ENCODE assay signal across 18 cellular contexts in genomic region chr4:138595171-138595570, GRCh38.
DNase-seq lines count a peak whose midpoint lies in the region; ATAC-seq, FAIRE-seq and TF ChIP-seq lines count a peak whose summit lies in the region.
"Had no signal": no experiment of that assay in that cellular context is flagged by ENCODE, and none has a peak within 500 bp of the region (broad histone marks: within the 10 kb centered on the region; RNA-seq: fewer than 3 reads in every experiment).

No MANE protein-coding gene starts in this region.

- no peaks in the 10 kb centered on the region for H3F3A ChIP-seq in smooth muscle cell (ENCODE audit: low read depth)

- no peaks in the 10 kb centered on the region for H4K20me1 ChIP-seq in smooth muscle cell (ENCODE audit: low read depth)

- intact Hi-C loops in ascending aorta (cut with DNase I), result no loop called here
- intact Hi-C loops in activated T-helper 1 cell treated with anti-CD3 and anti-CD28 coated beads, Interleukin-12 subunit alpha, Interleukin-12 subunit beta, Interleukin-2, Interleukin-4 antibody, amounts not matched to agents 30 ng/mL and 10 ng/mL and 1 ng/mL, durations not matched to agents 14 hours and 24 hours and 36 hours (cut with micrococcal nuclease), result no loop called here

- peak overlapping the region; percentile 13 to 56 for H3K27ac ChIP-seq in ascending aorta
- H3K27ac ChIP-seq in subcutaneous abdominal adipose tissue (ENCODE audit: low read depth, low read length), result peak overlapping the region; percentile 84
- no peak overlapping the region for H3K27ac ChIP-seq in smooth muscle cell (ENCODE audit: low read depth)
- H3K27ac ChIP-seq: A549 had no signal

- H3K4me3 ChIP-seq in ascending aorta (no peak overlapping the region), subcutaneous abdominal adipose tissue (ENCODE audit: low read depth in 1 of 5, low read length in 5 of 5) (no peak overlapping the region), smooth muscle cell (no peak overlapping the region)
- H3K4me3 ChIP-seq: A549 had no signal

- ATAC-seq in GM18868 (IDR thresholded peaks at IDR 0.05; ENCODE audit: unreplicated experiment), result peak; percentile 49
- ATAC-seq: A549, HepG2 had no signal

- no peaks in the 10 kb centered on the region for H3K27me3 Mint-ChIP-seq in activated T-helper 1 cell treated with anti-CD3 and anti-CD28 coated beads, Interleukin-12 subunit alpha, Interleukin-12 subunit beta, Interleukin-2, Interleukin-4 antibody, amounts not matched to agents 30 ng/mL and 10 ng/mL and 1 ng/mL, durations not matched to agents 14 hours and 24 hours and 36 hours (ENCODE audit: insufficient read depth)

- no peak overlapping the region for H3K4me3 Mint-ChIP-seq in activated T-helper 1 cell treated with anti-CD3 and anti-CD28 coated beads, Interleukin-12 subunit alpha, Interleukin-12 subunit beta, Interleukin-2, Interleukin-4 antibody, amounts not matched to agents 30 ng/mL and 10 ng/mL and 1 ng/mL, durations not matched to agents 14 hours and 24 hours and 36 hours
- H3K4me3 Mint-ChIP-seq: CD8-positive, alpha-beta memory T cell; H9 had no signal

- no peaks in the 10 kb centered on the region for H3K36me3 Mint-ChIP-seq in activated T-helper 1 cell treated with anti-CD3 and anti-CD28 coated beads, Interleukin-12 subunit alpha, Interleukin-12 subunit beta, Interleukin-2, Interleukin-4 antibody, amounts not matched to agents 30 ng/mL and 10 ng/mL and 1 ng/mL, durations not matched to agents 14 hours and 24 hours and 36 hours (ENCODE audit: low read depth)
- H3K36me3 Mint-ChIP-seq: CD8-positive, alpha-beta memory T cell had no signal

- H3K4me1 ChIP-seq in ascending aorta, result peaks cover 2 to 19% of the 10 kb centered on the region in 2 donors
- H3K4me1 ChIP-seq in subcutaneous abdominal adipose tissue (ENCODE audit: control insufficient read depth in 5 of 5, insufficient read depth in 5 of 5, low read length in 5 of 5), result peaks cover 8 to 46% (median 38%) of the 10 kb centered on the region in 5 donors
- peaks cover 6% of the 10 kb centered on the region for H3K4me1 ChIP-seq in smooth muscle cell (ENCODE audit: low read depth)
- H3K4me1 ChIP-seq: A549, Caco-2 had no signal

- H3K36me3 ChIP-seq in ascending aorta (no peaks in the 10 kb centered on the region), subcutaneous abdominal adipose tissue (ENCODE audit: control insufficient read depth in 5 of 5, insufficient read depth in 5 of 5, low read length in 5 of 5) (no peaks in the 10 kb centered on the region), smooth muscle cell (ENCODE audit: low read depth) (no peaks in the 10 kb centered on the region)
- H3K36me3 ChIP-seq: BE2C had no signal

- no peaks in the 10 kb centered on the region for H3K4me1 Mint-ChIP-seq in activated T-helper 1 cell treated with anti-CD3 and anti-CD28 coated beads, Interleukin-12 subunit alpha, Interleukin-12 subunit beta, Interleukin-2, Interleukin-4 antibody, amounts not matched to agents 30 ng/mL and 10 ng/mL and 1 ng/mL, durations not matched to agents 14 hours and 24 hours and 36 hours (ENCODE audit: low read depth)
- H3K4me1 Mint-ChIP-seq: CD8-positive, alpha-beta memory T cell had no signal

- no peak overlapping the region for H2AFZ ChIP-seq in smooth muscle cell (ENCODE audit: low read depth)

- no peak overlapping the region for H3K27ac Mint-ChIP-seq in activated T-helper 1 cell treated with anti-CD3 and anti-CD28 coated beads, Interleukin-12 subunit alpha, Interleukin-12 subunit beta, Interleukin-2, Interleukin-4 antibody, amounts not matched to agents 30 ng/mL and 10 ng/mL and 1 ng/mL, durations not matched to agents 14 hours and 24 hours and 36 hours
- H3K27ac Mint-ChIP-seq: CD8-positive, alpha-beta memory T cell; H9 had no signal

- H3K9ac ChIP-seq in subcutaneous abdominal adipose tissue (ENCODE audit: low read length in 5 of 5) (no peak overlapping the region), smooth muscle cell (ENCODE audit: low read depth) (no peak overlapping the region)

- H3K9me3 ChIP-seq in ascending aorta, result no peaks in the 10 kb centered on the region
- H3K9me3 ChIP-seq in subcutaneous abdominal adipose tissue (ENCODE audit: control insufficient read depth in 5 of 5, low read length in 5 of 5), result no peaks in the 10 kb centered on the region
- H3K9me3 ChIP-seq in smooth muscle cell (replicated peaks; ENCODE audit: low read depth), result no peaks in the 10 kb centered on the region
- H3K9me3 ChIP-seq: A549, BE2C, Caco-2 had no signal

- 89% methylated on average over 2 of the region's 2 CpGs for WGBS in smooth muscle cell (ENCODE audit: low lambda C conversion rate)

- DNase-seq in NAMALWA (ENCODE audit: low spot score) (peak; percentile 37), ascending aorta (ENCODE audit: low spot score in 2 of 2) (no peak), RCC 7860 (ENCODE audit: low spot score) (no peak), islet precursor cell (no peak), smooth muscle cell (lab: John Stamatoyannopoulos, UW; ENCODE audit: unreplicated experiment) (no peak)
- no peak for DNase-seq in activated T-helper 1 cell treated with anti-CD3 and anti-CD28 coated beads, Interleukin-12 subunit alpha, Interleukin-12 subunit beta, Interleukin-2, Interleukin-4 antibody, amounts not matched to agents 30 ng/mL and 10 ng/mL and 1 ng/mL, durations not matched to agents 14 hours and 24 hours and 36 hours (ENCODE audit: low spot score)
- DNase-seq: BE2C; Caco-2; CD8-positive, alpha-beta memory T cell; DMS53; GF-D8; GOT3; H9 had no signal

- no peak overlapping the region for H3K4me2 ChIP-seq in smooth muscle cell
- H3K4me2 ChIP-seq: A549 had no signal

- no peaks in the 10 kb centered on the region for H3K9me3 Mint-ChIP-seq in activated T-helper 1 cell treated with anti-CD3 and anti-CD28 coated beads, Interleukin-12 subunit alpha, Interleukin-12 subunit beta, Interleukin-2, Interleukin-4 antibody, amounts not matched to agents 30 ng/mL and 10 ng/mL and 1 ng/mL, durations not matched to agents 14 hours and 24 hours and 36 hours

- no peaks in the 10 kb centered on the region for H3K79me2 ChIP-seq in smooth muscle cell (ENCODE audit: low read depth)

- H3K27me3 ChIP-seq in ascending aorta (no peaks in the 10 kb centered on the region), subcutaneous abdominal adipose tissue (ENCODE audit: control insufficient read depth in 5 of 5, insufficient read depth in 4 of 5, low read length in 5 of 5) (no peaks in the 10 kb centered on the region), smooth muscle cell (ENCODE audit: low read depth) (no peaks in the 10 kb centered on the region)
- H3K27me3 ChIP-seq: BE2C had no signal

- TF ChIP-seq CTCF in ascending aorta (IDR thresholded peaks at IDR 0.05), result no peak
- TF ChIP-seq CTCF in smooth muscle cell (IDR thresholded peaks at IDR 0.05; ENCODE audit: borderline replicate concordance, insufficient read depth, poor library complexity, severe bottlenecking), result no peak

- FAIRE-seq in RCC 7860 (lab: Jason Lieb, UNC), result no peak
- FAIRE-seq: A549, HepG2, HTR-8/SVneo had no signal
